In the genomic region with DNA sequence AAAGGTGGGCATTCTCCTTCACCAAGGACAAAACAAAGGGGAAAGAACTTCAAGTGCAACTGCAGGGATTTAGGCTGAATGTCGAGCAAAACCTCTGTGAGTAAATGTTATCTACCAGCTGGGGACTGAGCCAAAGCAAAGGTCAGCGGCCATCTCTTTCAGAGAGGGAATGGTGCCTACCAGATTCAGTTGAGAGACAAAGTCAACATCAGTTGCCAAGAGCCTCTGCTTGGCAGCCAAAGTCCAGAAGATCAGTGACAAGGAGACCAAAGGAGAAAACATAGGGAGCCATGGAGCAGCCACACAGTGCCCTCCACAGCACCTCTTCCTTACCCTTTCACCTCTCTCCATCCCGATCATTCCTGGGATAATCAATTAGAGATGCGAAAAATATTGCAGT, we compare ENCODE assay signal across 28 cellular contexts.
"Had no signal": no experiment of that assay in that cellular context is flagged by ENCODE, and none has a peak within 500 bp of the region (broad histone marks: within the 10 kb centered on the region; RNA-seq: fewer than 3 reads in every experiment).

No MANE protein-coding gene starts in this region.

- H3K27me3 ChIP-seq: esophagus muscularis mucosa, foreskin keratinocyte, heart left ventricle, left lung, pancreas, suprapubic skin, tibial artery had no signal

- H3K9me3 Mint-ChIP-seq: mesothelial cell of epicardium had no signal

- DNase-seq: activated CD4-positive, alpha-beta T cell treated with anti-CD3 and anti-CD28 coated beads for 36 hours; activated CD4-positive, CD25-positive, alpha-beta regulatory T cell; activated CD8-positive, alpha-beta memory T cell treated with anti-CD3 and anti-CD28 coated beads, Interleukin-2, amount 10 ng/mL, durations not matched to agents 7 days and 5 days; activated CD8-positive, alpha-beta T cell treated with anti-CD3 and anti-CD28 coated beads, Interleukin-2, amount 10 ng/mL, durations not matched to agents 7 days and 5 days; activated naive CD4-positive, alpha-beta T cell treated with Interleukin-2 at 50 U/mL for 16 hours; activated T-cell treated with anti-CD3 and anti-CD28 coated beads, Interleukin-2, amount 50 U/mL, for 48 hours; anterior cingulate cortex; foreskin keratinocyte; heart left ventricle; hypothalamus; left lung; naive thymus-derived CD8-positive, alpha-beta T cell; nucleus accumbens; pancreas; psoas muscle; stimulated activated CD4-positive, alpha-beta T cell treated with anti-CD3 and anti-CD28 coated beads, Interleukin-15, amount 100 ng/mL, for 24 hours; stimulated activated CD4-positive, alpha-beta T cell treated with anti-CD3 and anti-CD28 coated beads, Interleukin-2, amount 100 ng/mL, for 24 hours; stimulated activated naive B cell treated with anti-CD40 and anti-IgM and Interleukin-4, amounts not matched to agents 10 μg/mL and 1 μg/mL and 100 μg/mL, for 72 hours; T-helper 1 cell; tibial artery had no signal

- H3K4me1 Mint-ChIP-seq: activated CD4-positive, alpha-beta T cell treated with anti-CD3 and anti-CD28 coated beads for 36 hours; activated CD8-positive, alpha-beta memory T cell treated with anti-CD3 and anti-CD28 coated beads, Interleukin-2, amount 10 ng/mL, durations not matched to agents 7 days and 5 days; central memory CD8-positive, alpha-beta T cell; neural crest cell had no signal

- ATAC-seq: activated CD4-positive, alpha-beta T cell treated with anti-CD3 and anti-CD28 coated beads for 36 hours; activated CD8-positive, alpha-beta memory T cell treated with anti-CD3 and anti-CD28 coated beads, Interleukin-2, amount 10 ng/mL, durations not matched to agents 7 days and 5 days; activated CD8-positive, alpha-beta T cell treated with anti-CD3 and anti-CD28 coated beads, Interleukin-2, amount 10 ng/mL, durations not matched to agents 7 days and 5 days; foreskin keratinocyte; heart left ventricle; left lung; naive thymus-derived CD8-positive, alpha-beta T cell; pancreas; psoas muscle had no signal

- H3K36me3 ChIP-seq: esophagus muscularis mucosa, heart left ventricle, left lung, pancreas, suprapubic skin, tibial artery had no signal

- H3K9me3 ChIP-seq: esophagus muscularis mucosa, heart left ventricle, left lung, pancreas, psoas muscle, suprapubic skin, tibial artery had no signal

- H3K27ac ChIP-seq: esophagus muscularis mucosa, foreskin keratinocyte, heart left ventricle, left lung, pancreas, psoas muscle, suprapubic skin, tibial artery had no signal

- H3K36me3 Mint-ChIP-seq: activated CD8-positive, alpha-beta memory T cell treated with anti-CD3 and anti-CD28 coated beads, Interleukin-2, amount 10 ng/mL, durations not matched to agents 7 days and 5 days; activated naive CD8-positive, alpha-beta T cell; mesothelial cell of epicardium; naive thymus-derived CD8-positive, alpha-beta T cell had no signal

- H3K27me3 Mint-ChIP-seq: activated CD4-positive, alpha-beta T cell treated with anti-CD3 and anti-CD28 coated beads for 36 hours; activated CD8-positive, alpha-beta memory T cell treated with anti-CD3 and anti-CD28 coated beads, Interleukin-2, amount 10 ng/mL, durations not matched to agents 7 days and 5 days; activated naive CD8-positive, alpha-beta T cell; central memory CD8-positive, alpha-beta T cell; dendritic cell treated with granulocyte-macrophage colony-stimulating factor and Interleukin-4, amounts not matched to agents 40 ng/mL and 50 ng/mL, for 4 days; stimulated activated naive B cell treated with anti-CD40 and anti-IgM and Interleukin-4, amounts not matched to agents 10 μg/mL and 1 μg/mL and 100 μg/mL, for 72 hours had no signal

- H3K4me3 ChIP-seq: esophagus muscularis mucosa, heart left ventricle, left lung, pancreas, psoas muscle, suprapubic skin, tibial artery had no signal

- FAIRE-seq: pancreas had no signal

- H3K4me3 Mint-ChIP-seq: activated CD4-positive, alpha-beta T cell treated with anti-CD3 and anti-CD28 coated beads for 36 hours; activated CD8-positive, alpha-beta memory T cell treated with anti-CD3 and anti-CD28 coated beads, Interleukin-2, amount 10 ng/mL, durations not matched to agents 7 days and 5 days; activated CD8-positive, alpha-beta T cell treated with anti-CD3 and anti-CD28 coated beads, Interleukin-2, amount 10 ng/mL, durations not matched to agents 7 days and 5 days; activated naive CD8-positive, alpha-beta T cell; central memory CD8-positive, alpha-beta T cell; dendritic cell treated with granulocyte-macrophage colony-stimulating factor and Interleukin-4, amounts not matched to agents 40 ng/mL and 50 ng/mL, for 4 days; mesothelial cell of epicardium; naive thymus-derived CD8-positive, alpha-beta T cell; neural crest cell; stimulated activated naive B cell treated with anti-CD40 and anti-IgM and Interleukin-4, amounts not matched to agents 10 μg/mL and 1 μg/mL and 100 μg/mL, for 72 hours; T-helper 2 cell treated with Interferon-gamma antibody and Interleukin-4, amounts not matched to agents 5 μg/mL and 100 μg/mL, for 36 hours had no signal

- H3K27ac Mint-ChIP-seq: activated CD4-positive, alpha-beta T cell treated with anti-CD3 and anti-CD28 coated beads for 36 hours; activated CD8-positive, alpha-beta memory T cell treated with anti-CD3 and anti-CD28 coated beads, Interleukin-2, amount 10 ng/mL, durations not matched to agents 7 days and 5 days; activated CD8-positive, alpha-beta T cell treated with anti-CD3 and anti-CD28 coated beads, Interleukin-2, amount 10 ng/mL, durations not matched to agents 7 days and 5 days; activated naive CD8-positive, alpha-beta T cell; dendritic cell treated with granulocyte-macrophage colony-stimulating factor and Interleukin-4, amounts not matched to agents 40 ng/mL and 50 ng/mL, for 4 days; mesothelial cell of epicardium; T-helper 2 cell treated with Interferon-gamma antibody and Interleukin-4, amounts not matched to agents 5 μg/mL and 100 μg/mL, for 36 hours had no signal

- H3K4me1 ChIP-seq: esophagus muscularis mucosa, foreskin keratinocyte, heart left ventricle, left lung, pancreas, psoas muscle, suprapubic skin, tibial artery had no signal
